ENCODE assay signal across 9 cellular contexts in genomic region chr1:66330711-66331110, GRCh38.
A peak's percentile ranks its signal among the peaks of the same experiment; 100 is the strongest.
DNase-seq lines count a peak whose midpoint lies in the region; ATAC-seq, FAIRE-seq and TF ChIP-seq lines count a peak whose summit lies in the region.
"Had no signal": no experiment of that assay in that cellular context is flagged by ENCODE, and none has a peak within 500 bp of the region (broad histone marks: within the 10 kb centered on the region; RNA-seq: fewer than 3 reads in every experiment).

No MANE protein-coding gene starts in this region.

- peak overlapping the region; percentile 95 for H3K27ac Mint-ChIP-seq in stimulated activated effector memory CD8-positive, alpha-beta T cell treated with anti-CD3 and anti-CD28 coated beads, Interleukin-12 subunit alpha, Interleukin-12 subunit beta, amount 100 ng/mL, for 72 hours

- TF ChIP-seq POLR2A in Raji (IDR thresholded peaks at IDR 0.05; ENCODE audit: insufficient read depth, low read depth, low read length) (0 out of 2 replicates have a peak, but pooled peaks have one; percentile 16), H1 (IDR thresholded peaks at IDR 0.05; ENCODE audit: control extremely low read depth in 1 of 2, low read depth in 2 of 2, low read length in 2 of 2) (no peak)

- H3K36me3 Mint-ChIP-seq in stimulated activated effector memory CD8-positive, alpha-beta T cell treated with anti-CD3 and anti-CD28 coated beads, Interleukin-12 subunit alpha, Interleukin-12 subunit beta, amount 100 ng/mL, for 72 hours: peaks cover 47% of the 10 kb centered on the region

- POLR2A ChIA-PET in H1 (lab: Charles Lee; ENCODE audit: partially characterized antibody): no interaction called here

- H4K8ac ChIP-seq in H1 (ENCODE audit: extremely low read depth, insufficient read depth, low read length): no peak overlapping the region

- no peak overlapping the region for H2BK120ac ChIP-seq in H1 (replicated peaks; ENCODE audit: low read depth, low read length)

- no peak overlapping the region for H3K9ac ChIP-seq in H1 (replicated peaks in 1 of 4; ENCODE audit: extremely low read depth in 1 of 4, low read depth in 3 of 4, low read length in 3 of 4)

- H3K27me3 ChIP-seq in H1 (replicated peaks in 1 of 4; ENCODE audit: control insufficient read depth in 3 of 4, extremely low read depth in 1 of 4, insufficient read depth in 3 of 4, low read length in 3 of 4): peaks cover 0 to 1% (median 0%) of the 10 kb centered on the region in 4 experiments; a peak in 2 of 7 replicates

- no peaks in the 10 kb centered on the region for H3K79me1 ChIP-seq in H1 (ENCODE audit: low read depth, low read length)

- no peak overlapping the region for H3K18ac ChIP-seq in H1 (ENCODE audit: extremely low read depth, low read length)

- H2BK15ac ChIP-seq in H1 (ENCODE audit: low read length): no peak overlapping the region

- H3K14ac ChIP-seq in H1 (ENCODE audit: insufficient read length): no peak overlapping the region

- no peak overlapping the region for H2BK5ac ChIP-seq in H1 (ENCODE audit: low read depth, low read length)

- no peaks in the 10 kb centered on the region for H4K20me1 ChIP-seq in H1 (replicated peaks in 1 of 2; ENCODE audit: control insufficient read depth in 1 of 2, insufficient read depth in 2 of 2, low read length in 2 of 2)

- no peak overlapping the region; the same call in 1 of the 2 replicates for H2BK20ac ChIP-seq in H1 (ENCODE audit: low read length)

- peak overlapping the region; percentile 96 for H3K4me3 Mint-ChIP-seq in stimulated activated effector memory CD8-positive, alpha-beta T cell treated with anti-CD3 and anti-CD28 coated beads, Interleukin-12 subunit alpha, Interleukin-12 subunit beta, amount 100 ng/mL, for 72 hours

- H4K5ac ChIP-seq in H1 (ENCODE audit: insufficient read length, low read depth, low read length): no peak overlapping the region

- no peaks in the 10 kb centered on the region for H3K9me3 ChIP-seq in H1 (ENCODE audit: insufficient read depth in 2 of 2, low read depth in 1 of 2, low read length in 1 of 2)

- no peak overlapping the region for H4K91ac ChIP-seq in H1 (replicated peaks; ENCODE audit: insufficient read length, low read length)

- H3K56ac ChIP-seq in H1 (replicated peaks; ENCODE audit: insufficient read length, low read depth, low read length): no peak overlapping the region

- no peak overlapping the region for H2BK12ac ChIP-seq in H1 (ENCODE audit: low read depth, low read length)

- no peaks in the 10 kb centered on the region for H3K36me3 ChIP-seq in H1 (ENCODE audit: control insufficient read depth in 2 of 4, insufficient read depth in 4 of 4, low read length in 3 of 4)

- H3K4me2 ChIP-seq in H1 (ENCODE audit: insufficient read depth in 1 of 2, low read depth in 2 of 2, low read length in 2 of 2): no peak overlapping the region; a peak in 1 of 4 replicates

- H3K4ac ChIP-seq in H1 (replicated peaks; ENCODE audit: insufficient read length, low read depth, low read length): no peak overlapping the region

- no peak for TF ChIP-seq EP300 in H1 (IDR thresholded peaks at IDR 0.05; ENCODE audit: borderline replicate concordance in 1 of 2, low read depth in 2 of 2, low read length in 2 of 2)

- H3K27ac ChIP-seq in H1 (ENCODE audit: low read depth, low read length): no peak overlapping the region

- FAIRE-seq in H1 (lab: Jason Lieb, UNC): no peak

- TF ChIP-seq RAD21 in H1 (IDR thresholded peaks at IDR 0.05 in 1 of 2, conservative IDR thresholded peaks at IDR 0.05 in 1 of 2; ENCODE audit: low read depth in 2 of 2, low read length in 2 of 2): no peak

- no peak overlapping the region for H3K4me3 ChIP-seq in H1 (ENCODE audit: extremely low read depth in 1 of 4, insufficient read depth in 2 of 4, low read depth in 3 of 4, low read length in 4 of 4)

- no peak overlapping the region for H2AK5ac ChIP-seq in H1 (ENCODE audit: low read depth, low read length)

- H3K4me1 ChIP-seq in H1 (replicated peaks in 1 of 4; ENCODE audit: control insufficient read depth in 3 of 4, insufficient read depth in 4 of 4, low read length in 3 of 4): peaks cover 2 to 18% (median 6%) of the 10 kb centered on the region in 4 experiments; a peak in 5 of 7 replicates

- H3K4me1 Mint-ChIP-seq in stimulated activated effector memory CD8-positive, alpha-beta T cell treated with anti-CD3 and anti-CD28 coated beads, Interleukin-12 subunit alpha, Interleukin-12 subunit beta, amount 100 ng/mL, for 72 hours: peaks cover 34% of the 10 kb centered on the region

- H3K23ac ChIP-seq in H1 (ENCODE audit: insufficient read length): no peak overlapping the region

- 84% methylated on average over 4 of the region's 4 CpGs; no CpG with 5 or more reads in 1 of the 2 experiments for WGBS in H1 (ENCODE audit: extremely low coverage in 1 of 2, insufficient coverage in 1 of 2, insufficient read length in 1 of 2, insufficient replicate concordance in 2 of 2, low coverage in 1 of 2, low lambda C conversion rate in 2 of 2, missing lambda C conversion rate in 1 of 2), 2 experiments

- H2AFZ ChIP-seq in H1 (ENCODE audit: low read length): peak overlapping the region; percentile 51; the same call in 1 of the 2 replicates

- no peaks in the 10 kb centered on the region for H3K9me3 Mint-ChIP-seq in stimulated activated effector memory CD8-positive, alpha-beta T cell treated with anti-CD3 and anti-CD28 coated beads, Interleukin-12 subunit alpha, Interleukin-12 subunit beta, amount 100 ng/mL, for 72 hours

- peaks cover 0 to 15% of the 10 kb centered on the region in 2 experiments; a peak in 2 of 4 replicates for H3K79me2 ChIP-seq in H1 (ENCODE audit: control insufficient read depth in 1 of 2, insufficient read depth in 2 of 2, low read length in 2 of 2)

- no peak for TF ChIP-seq CTCF in H1 (IDR thresholded peaks at IDR 0.05; ENCODE audit: control extremely low read depth in 1 of 3, insufficient read depth in 1 of 3, low read depth in 1 of 3, low read length in 3 of 3)

- CTCF ChIA-PET in H1 (lab: Charles Lee; ENCODE audit: partially characterized antibody): interaction anchor here (1.0 kb wide), 1 partner anchor 31 kb away, joined by 3 read pairs; no protein-coding TSS in a partner anchor

- peaks cover 3% of the 10 kb centered on the region; the same call in 1 of the 2 replicates for H3K23me2 ChIP-seq in H1 (ENCODE audit: low read depth, low read length)

- DNase-seq in NOMO-1 (lab: John Stamatoyannopoulos, UW; ENCODE audit: unreplicated experiment in 2 of 2) (peak; percentile 31 to 62), NOMO-1 treated with dmso at 0.1 percent for 144 hours (lab: John Stamatoyannopoulos, UW; ENCODE audit: unreplicated experiment) (no peak), H1 (ENCODE audit: low read depth in 1 of 2, low spot score in 2 of 2) (no peak), globus pallidus (ENCODE audit: low spot score) (no peak), NCI-H510A treated with DMSO at 0.1 percent for 48 hours (lab: John Stamatoyannopoulos, UW) (no peak)
- no peak for DNase-seq in stimulated activated effector memory CD8-positive, alpha-beta T cell treated with anti-CD3 and anti-CD28 coated beads, Interleukin-12 subunit alpha, Interleukin-12 subunit beta, amount 100 ng/mL, for 72 hours (ENCODE audit: low spot score in 2 of 2)
- DNase-seq: NCI-H510A had no signal

- ATAC-seq in stimulated activated effector memory CD8-positive, alpha-beta T cell treated with anti-CD3 and anti-CD28 coated beads, Interleukin-12 subunit alpha, Interleukin-12 subunit beta, amount 100 ng/mL, for 72 hours: peak; percentile 71
- no peak for ATAC-seq in GM19328 (IDR thresholded peaks at IDR 0.05; ENCODE audit: unreplicated experiment)

TF ChIP-seq in H1, 55 proteins besides CTCF, POLR2A, EP300 and RAD21:
- TF ChIP-seq GABPA (IDR thresholded peaks at IDR 0.05; ENCODE audit: borderline replicate concordance, insufficient read depth, low read length) (no peak), USF2 (IDR thresholded peaks at IDR 0.05; ENCODE audit: low read length) (no peak), SAP30 (IDR thresholded peaks at IDR 0.05; ENCODE audit: insufficient read depth, insufficient replicate concordance, low read length) (no peak), TAF1 (IDR thresholded peaks at IDR 0.05; ENCODE audit: low read depth, low read length) (no peak), RXRA (IDR thresholded peaks at IDR 0.05; ENCODE audit: insufficient read depth, low read depth, low read length) (no peak), TBP (IDR thresholded peaks at IDR 0.05; ENCODE audit: low read depth, low read length) (no peak), GTF2F1 (IDR thresholded peaks at IDR 0.05; ENCODE audit: borderline replicate concordance, low read depth, low read length) (no peak), JUND (IDR thresholded peaks at IDR 0.05; ENCODE audit: low read length) (no peak), SRF (IDR thresholded peaks at IDR 0.05; ENCODE audit: low read depth, low read length) (no peak), BRCA1 (IDR thresholded peaks at IDR 0.05; ENCODE audit: low read depth, low read length) (no peak), BACH1 (IDR thresholded peaks at IDR 0.05; ENCODE audit: low read length) (no peak), CTBP2 (IDR thresholded peaks at IDR 0.05; ENCODE audit: borderline replicate concordance, insufficient read depth, insufficient read length, low read length) (no peak), HDAC2 (IDR thresholded peaks at IDR 0.05; ENCODE audit: borderline replicate concordance in 1 of 2, low read depth in 2 of 2, low read length in 2 of 2) (no peak), TEAD4 (IDR thresholded peaks at IDR 0.05; ENCODE audit: low read depth, low read length) (no peak), RFX5 (IDR thresholded peaks at IDR 0.05; ENCODE audit: borderline replicate concordance, low read depth, low read length) (no peak), SP2 (IDR thresholded peaks at IDR 0.05; ENCODE audit: low read length) (no peak), BCL11A (IDR thresholded peaks at IDR 0.05; ENCODE audit: low read depth in 2 of 2, low read length in 2 of 2) (no peak), POLR2AphosphoS5 (IDR thresholded peaks at IDR 0.05; ENCODE audit: low read depth, low read length) (no peak), HDAC6 (IDR thresholded peaks at IDR 0.05; ENCODE audit: low read depth, low read length) (no peak), ZNF274 (IDR thresholded peaks at IDR 0.05; ENCODE audit: borderline replicate concordance, extremely low read depth, low read length) (no peak)

Comparison
In these comparisons a context has a peak if more than half of its experiments do, and no peak if none do; other contexts are left out.
1. DNase-seq: peak in NOMO-1 (2 of 2); none in NOMO-1 treated with dmso at 0.1 percent for 144 hours (single experiment), H1 (0 of 2), stimulated activated effector memory CD8-positive, alpha-beta T cell treated with anti-CD3 and anti-CD28 coated beads, Interleukin-12 subunit alpha, Interleukin-12 subunit beta, amount 100 ng/mL, for 72 hours (0 of 2), globus pallidus (single experiment) and NCI-H510A treated with DMSO at 0.1 percent for 48 hours (single experiment).